Comparison of ENCODE assay signal across 1 cellular context in the genomic region with DNA sequence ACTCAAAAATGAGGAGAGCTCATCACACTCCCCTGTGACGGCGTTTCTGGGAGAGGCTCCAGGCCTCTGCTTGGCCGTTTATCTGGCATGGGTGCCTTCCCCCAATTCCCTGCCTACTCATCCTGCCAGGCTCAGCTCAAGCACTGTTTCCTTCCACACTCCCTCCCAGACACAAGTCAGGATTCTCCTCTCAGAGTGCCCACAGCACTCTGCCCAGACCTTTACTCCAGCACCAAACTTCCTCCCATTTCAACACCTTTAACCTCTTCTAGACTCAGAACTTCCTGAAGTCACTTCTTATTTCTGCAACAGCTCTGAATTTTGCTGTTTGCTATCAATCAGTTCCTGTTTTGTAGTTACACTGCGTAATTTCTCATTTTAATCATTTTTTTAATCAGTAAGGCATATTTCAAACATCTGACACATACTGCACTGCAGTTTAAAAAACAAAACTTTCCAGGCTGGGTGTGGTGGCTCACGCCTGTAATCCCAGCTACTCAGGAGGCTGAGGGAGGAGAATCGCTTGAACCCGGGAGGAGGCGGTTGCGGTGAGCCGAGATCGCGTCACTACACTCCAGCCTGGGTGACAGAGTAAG.
TF ChIP-seq lines count a peak whose summit lies in the region.

No MANE protein-coding gene starts in this region.

TF ChIP-seq in K562, 482 proteins besides CTCF, POLR2A, EP300 and RAD21:
- TF ChIP-seq MEIS2 (IDR thresholded peaks at IDR 0.05; ENCODE audit: partially characterized antibody) (peak; percentile 61), GTF2E2 (tag; IDR thresholded peaks at IDR 0.05) (no peak), SPI1 (IDR thresholded peaks at IDR 0.05; ENCODE audit: borderline replicate concordance, low read depth, low read length) (peak; percentile 61; the same call in 1 of the 2 replicates)
- TF ChIP-seq, protein P1, sequence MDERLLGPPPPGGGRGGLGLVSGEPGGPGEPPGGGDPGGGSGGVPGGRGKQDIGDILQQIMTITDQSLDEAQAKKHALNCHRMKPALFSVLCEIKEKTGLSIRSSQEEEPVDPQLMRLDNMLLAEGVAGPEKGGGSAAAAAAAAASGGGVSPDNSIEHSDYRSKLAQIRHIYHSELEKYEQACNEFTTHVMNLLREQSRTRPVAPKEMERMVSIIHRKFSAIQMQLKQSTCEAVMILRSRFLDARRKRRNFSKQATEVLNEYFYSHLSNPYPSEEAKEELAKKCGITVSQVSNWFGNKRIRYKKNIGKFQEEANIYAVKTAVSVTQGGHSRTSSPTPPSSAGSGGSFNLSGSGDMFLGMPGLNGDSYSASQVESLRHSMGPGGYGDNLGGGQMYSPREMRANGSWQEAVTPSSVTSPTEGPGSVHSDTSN (CRISPR knock-in tag; IDR thresholded peaks at IDR 0.05; ENCODE audit: low read depth) = no peak
- TF ChIP-seq, protein P1 (tag; conservative IDR thresholded peaks at IDR 0.05; ENCODE audit: low read depth) = peak; percentile 83
TF ChIP-seq in K562: peak in this region for 3.
